Comparison of ENCODE assay signal across 15 cellular contexts in genomic region chr19:3981373-3981735, GRCh38. TPM values are rescaled to one million over a fixed set of nuclear protein-coding genes. Genes with fewer than 3 reads are reported as not detected.
A peak's percentile ranks its signal among the peaks of the same experiment; 100 is the strongest.
DNase-seq lines count a peak whose midpoint lies in the region; ATAC-seq and TF ChIP-seq lines count a peak whose summit lies in the region.
"Had no signal": no experiment of that assay in that cellular context is flagged by ENCODE, and none has a peak within 500 bp of the region (broad histone marks: within the 10 kb centered on the region; RNA-seq: fewer than 3 reads in every experiment).

No MANE protein-coding gene starts in this region.

- no peak overlapping the region for H3K4me2 ChIP-seq in OCI-LY7 (ENCODE audit: low read length)

- H3K36me3 Mint-ChIP-seq in activated naive CD4-positive, alpha-beta T cell treated with anti-CD3 and anti-CD28 coated beads, Interleukin-2, amount 50 U/mL, for 72 hours, result peaks cover 60 to 68% of the 10 kb centered on the region in 2 donors
- peaks cover 37% of the 10 kb centered on the region for H3K36me3 Mint-ChIP-seq in mesothelial cell of epicardium

- H3K79me2 ChIP-seq in OCI-LY7 (ENCODE audit: insufficient read depth, low read depth, low read length), result peaks cover 68% of the 10 kb centered on the region

- no peak for TF ChIP-seq CTCF in 22Rv1 (IDR thresholded peaks at IDR 0.05)
- TF ChIP-seq CTCF in mesothelial cell of epicardium (IDR thresholded peaks at IDR 0.05; ENCODE audit: unreplicated experiment), result no peak
- TF ChIP-seq CTCF in OCI-LY7 (conservative IDR thresholded peaks at IDR 0.05; ENCODE audit: low read length), result no peak

- H3K9me2 ChIP-seq in OCI-LY7 (ENCODE audit: insufficient read depth, low read length), result no peaks in the 10 kb centered on the region

- no peak for ATAC-seq in activated naive CD4-positive, alpha-beta T cell treated with anti-CD3 and anti-CD28 coated beads, Interleukin-2, amount 50 U/mL, for 72 hours
- no peak for ATAC-seq in GM18519 (IDR thresholded peaks at IDR 0.05; ENCODE audit: low FRiP score, unreplicated experiment)
- no peak for ATAC-seq in HG02642 (IDR thresholded peaks at IDR 0.05; ENCODE audit: poor library complexity, unreplicated experiment)
- ATAC-seq: T-cell had no signal

- H3K27ac Mint-ChIP-seq in activated naive CD4-positive, alpha-beta T cell treated with anti-CD3 and anti-CD28 coated beads, Interleukin-2, amount 50 U/mL, for 72 hours, result peak overlapping the region; percentile 90 to 96
- peak overlapping the region; percentile 31 for H3K27ac Mint-ChIP-seq in mesothelial cell of epicardium
- H3K27ac Mint-ChIP-seq: T-cell had no signal

- H3K4me1 ChIP-seq in OCI-LY7 (ENCODE audit: insufficient read depth, low read length, poor library complexity, severe bottlenecking), result peaks cover 14% of the 10 kb centered on the region

- POLR2A ChIA-PET in OCI-LY7 (lab: Charles Lee), result no interaction called here

- no peaks in the 10 kb centered on the region for H3K27me3 Mint-ChIP-seq in mesothelial cell of epicardium (ENCODE audit: low read depth)
- H3K27me3 Mint-ChIP-seq: T-cell had no signal

- no peak overlapping the region for H3K4me3 ChIP-seq in OCI-LY7 (ENCODE audit: low read depth, low read length, poor library complexity, severe bottlenecking)
- H3K4me3 ChIP-seq: coronary artery had no signal

- H2AFZ ChIP-seq in OCI-LY7 (ENCODE audit: low read length), result no peak overlapping the region

- H3K9me3 Mint-ChIP-seq in activated naive CD4-positive, alpha-beta T cell treated with anti-CD3 and anti-CD28 coated beads, Interleukin-2, amount 50 U/mL, for 72 hours, result no peaks in the 10 kb centered on the region
- H3K9me3 Mint-ChIP-seq in mesothelial cell of epicardium, result no peaks in the 10 kb centered on the region
- H3K9me3 Mint-ChIP-seq: T-cell had no signal

- no TSS peak for BruUV-seq in OCI-LY7 (replicated peaks; lab: Mats Ljungman, UMichigan)

- intact Hi-C loops in OCI-LY7 (cut with micrococcal nuclease; ENCODE audit: unreplicated experiment), result no loop called here

- H3K9me3 ChIP-seq in OCI-LY7 (ENCODE audit: low read length), result no peaks in the 10 kb centered on the region

- H3K36me3 ChIP-seq in OCI-LY7 (ENCODE audit: insufficient read depth, low read length), result peaks cover 88% of the 10 kb centered on the region

- peak overlapping the region; percentile 94 for H3K27ac ChIP-seq in 22Rv1
- H3K27ac ChIP-seq in OCI-LY7 (ENCODE audit: low read depth, low read length, poor library complexity, severe bottlenecking), result no peak overlapping the region
- H3K27ac ChIP-seq: coronary artery had no signal

- CTCF ChIA-PET in OCI-LY7 (lab: Charles Lee; ENCODE audit: unreplicated experiment), result interaction anchor here (0.6 kb wide), 1 partner anchor 12 kb away, joined by 4 read pairs; no protein-coding TSS in a partner anchor

- peak overlapping the region; percentile 26 for H3K4me3 Mint-ChIP-seq in mesothelial cell of epicardium
- H3K4me3 Mint-ChIP-seq: T-cell had no signal

- H4K20me1 ChIP-seq in OCI-LY7 (ENCODE audit: insufficient read depth, low read length), result peaks cover 56% of the 10 kb centered on the region

- peak; percentile 19 for DNase-seq in ELR (ENCODE audit: low read depth)
- DNase-seq in activated naive CD4-positive, alpha-beta T cell treated with anti-CD3 and anti-CD28 coated beads, Interleukin-2, amount 50 U/mL, for 72 hours (ENCODE audit: low spot score in 2 of 2), result no peak
- no peak for DNase-seq in mesothelial cell of epicardium (ENCODE audit: low spot score in 2 of 2, unreplicated experiment in 2 of 2)
- no peak for DNase-seq in NOMO-1 treated with DMSO at 0.1 percent for 48 hours (lab: John Stamatoyannopoulos, UW; ENCODE audit: unreplicated experiment)
- DNase-seq in OCI-LY7 (ENCODE audit: low spot score), result no peak
- DNase-seq: activated CD4-positive, alpha-beta T cell treated with anti-CD3 and anti-CD28 coated beads, Interleukin-2, amount 50 U/mL, for 4 hours; EL; NCI-H345; stimulated activated CD4-positive, alpha-beta T cell treated with anti-CD3 and anti-CD28 coated beads, Interleukin-2, amount 100 ng/mL, for 48 hours; stimulated activated naive CD4-positive, alpha-beta T cell; T-cell had no signal

- H3K4me1 Mint-ChIP-seq in mesothelial cell of epicardium, result peaks cover 29% of the 10 kb centered on the region

RNA-seq across cellular contexts. Expression of gene EEF2, which starts 3.9 kb away (rescaled TPM):
- total RNA-seq in activated naive CD4-positive, alpha-beta T cell treated with anti-CD3 and anti-CD28 coated beads, Interleukin-2, amount 50 U/mL, for 72 hours, result 1,000 to 10,000 TPM; 3,216 to 3,705 TPM
- total RNA-seq in mesothelial cell of epicardium (2,808 to 2,923 TPM (median 2,892 TPM) in 3 replicates), OCI-LY7 (2022) (3,507 and 3,668 TPM in 2 replicates)
- total RNA-seq in OCI-LY7 (2014; rRNA removed; shearing (Covaris generic)), result 1,633 and 1,634 TPM in 2 replicates

RNA-seq across cellular contexts. Expression of gene DAPK3, which starts 10.5 kb away (rescaled TPM):
- total RNA-seq in activated naive CD4-positive, alpha-beta T cell treated with anti-CD3 and anti-CD28 coated beads, Interleukin-2, amount 50 U/mL, for 72 hours, result 10 to 100 TPM; 28.4 to 61.4 TPM
- total RNA-seq in mesothelial cell of epicardium, result 127 to 135 TPM (median 131 TPM) in 3 replicates
- 48.6 and 49.3 TPM in 2 replicates for total RNA-seq in OCI-LY7 (2014; rRNA removed; shearing (Covaris generic))
- total RNA-seq in OCI-LY7 (2022), result 40.4 and 47.1 TPM in 2 replicates

RNA-seq across cellular contexts. Expression of gene PIAS4, which starts 26.2 kb away (rescaled TPM):
- total RNA-seq in activated naive CD4-positive, alpha-beta T cell treated with anti-CD3 and anti-CD28 coated beads, Interleukin-2, amount 50 U/mL, for 72 hours, result 10 to 100 TPM; 28.0 to 30.6 TPM
- total RNA-seq in mesothelial cell of epicardium (47.9 to 50.1 TPM (median 48.0 TPM) in 3 replicates), OCI-LY7 (2022) (34.4 and 35.0 TPM in 2 replicates)
- 25.3 and 31.5 TPM in 2 replicates for total RNA-seq in OCI-LY7 (2014; rRNA removed; shearing (Covaris generic))

RNA-seq across cellular contexts. Expression of gene NMRK2, which starts 48.5 kb away (rescaled TPM):
- total RNA-seq in activated naive CD4-positive, alpha-beta T cell treated with anti-CD3 and anti-CD28 coated beads, Interleukin-2, amount 50 U/mL, for 72 hours, result not detected
- total RNA-seq in mesothelial cell of epicardium (not detected in 3 replicates), OCI-LY7 (2022) (not detected in 2 replicates)
- total RNA-seq in OCI-LY7 (2014; rRNA removed; shearing (Covaris generic)), result not detected in 2 replicates
- total RNA-seq: T-cell had no signal
